In genomic region chr15:82985688-82986441, GRCh38 we compare ENCODE assay signal across 1 cellular context.
TF ChIP-seq lines count a peak whose summit lies in the region.

Gene RAMAC (plus strand): TSS chr15:82986210. CDS start chr15:82989019, 2,809 bp downstream.

TF ChIP-seq in HepG2, 621 proteins besides CTCF, POLR2A, EP300 and RAD21 (continued from another document and continues in another):
- TF ChIP-seq ZNF275 (CRISPR knock-in tag; IDR thresholded peaks at IDR 0.05; ENCODE audit: borderline replicate concordance) (0 out of 2 replicates have a peak, but pooled peaks have one; percentile 51), NR1H2 (CRISPR knock-in tag; IDR thresholded peaks at IDR 0.05; ENCODE audit: borderline replicate concordance, low read depth) (0 out of 2 replicates have a peak, but pooled peaks have one; percentile 85), MIXL1 (CRISPR knock-in tag; IDR thresholded peaks at IDR 0.05) (0 out of 2 replicates have a peak, but pooled peaks have one; percentile 35), HES4 (CRISPR knock-in tag; IDR thresholded peaks at IDR 0.05; ENCODE audit: borderline replicate concordance) (peak; percentile 76; the same call in 1 of the 2 replicates), SNAPC2 (CRISPR knock-in tag; IDR thresholded peaks at IDR 0.05) (peak; percentile 54; the same call in 1 of the 2 replicates), GFI1 (CRISPR knock-in tag; IDR thresholded peaks at IDR 0.05; ENCODE audit: borderline replicate concordance) (no peak; the same call in 1 of the 2 replicates), AHR (CRISPR knock-in tag; IDR thresholded peaks at IDR 0.05) (peak; percentile 91), TMF1 (CRISPR knock-in tag; IDR thresholded peaks at IDR 0.05; ENCODE audit: low read depth) (peak; percentile 91), MBNL3 (CRISPR knock-in tag; conservative IDR thresholded peaks at IDR 0.05) (0 out of 2 replicates have a peak, but pooled peaks have one; percentile 74), TFAP4 (IDR thresholded peaks at IDR 0.05; ENCODE audit: borderline replicate concordance, low read depth) (peak; percentile 93), ZNF776 (CRISPR knock-in tag; IDR thresholded peaks at IDR 0.05) (peak; percentile 95; the same call in 1 of the 2 replicates), MAF1 (CRISPR knock-in tag; IDR thresholded peaks at IDR 0.05; ENCODE audit: borderline replicate concordance) (no peak), CREB1 (IDR thresholded peaks at IDR 0.05) (no peak), CREB1 (CRISPR knock-in tag; IDR thresholded peaks at IDR 0.05) (no peak), EHMT2 (IDR thresholded peaks at IDR 0.05; ENCODE audit: borderline replicate concordance, low read depth, low read length) (peak; percentile 93), NFATC3 (CRISPR knock-in tag; IDR thresholded peaks at IDR 0.05) (0 out of 2 replicates have a peak, but pooled peaks have one; percentile 71), SNAPC4 (CRISPR knock-in tag; IDR thresholded peaks at IDR 0.05) (peak; percentile 73; the same call in 1 of the 2 replicates), CENPBD1 (CRISPR knock-in tag; IDR thresholded peaks at IDR 0.05; ENCODE audit: borderline replicate concordance, low read depth) (no peak), PAXIP1 (CRISPR knock-in tag; conservative IDR thresholded peaks at IDR 0.05) (peak; percentile 20; the same call in 1 of the 2 replicates), SMAD1 (CRISPR knock-in tag; IDR thresholded peaks at IDR 0.05; ENCODE audit: borderline replicate concordance, low read depth) (no peak), ASH2L (IDR thresholded peaks at IDR 0.05; ENCODE audit: insufficient read length, low read depth, low read length) (peak; percentile 83), ZNF792 (CRISPR knock-in tag; IDR thresholded peaks at IDR 0.05) (peak; percentile 81), ZNF224 (CRISPR knock-in tag; IDR thresholded peaks at IDR 0.05) (peak; percentile 97), ZNF17 (CRISPR knock-in tag; IDR thresholded peaks at IDR 0.05) (no peak), LBX2 (CRISPR knock-in tag; IDR thresholded peaks at IDR 0.05; ENCODE audit: borderline replicate concordance) (peak; percentile 93; the same call in 1 of the 2 replicates), KAT2B (IDR thresholded peaks at IDR 0.05; ENCODE audit: borderline replicate concordance, low read depth, low read length) (no peak), FLYWCH1 (CRISPR knock-in tag; IDR thresholded peaks at IDR 0.05) (peak; percentile 92; the same call in 1 of the 2 replicates), ARID5B (CRISPR knock-in tag; IDR thresholded peaks at IDR 0.05) (peak; percentile 40), ZNF766 (CRISPR knock-in tag; IDR thresholded peaks at IDR 0.05; ENCODE audit: borderline replicate concordance) (peak; percentile 79; the same call in 1 of the 2 replicates), ZNF570 (CRISPR knock-in tag; IDR thresholded peaks at IDR 0.05; ENCODE audit: borderline replicate concordance) (0 out of 2 replicates have a peak, but pooled peaks have one; percentile 85), CCDC6 (CRISPR knock-in tag; IDR thresholded peaks at IDR 0.05) (peak; percentile 80; the same call in 1 of the 2 replicates), ZNF558 (CRISPR knock-in tag; IDR thresholded peaks at IDR 0.05; ENCODE audit: borderline replicate concordance) (peak; percentile 76; the same call in 1 of the 2 replicates), E2F2 (CRISPR knock-in tag; IDR thresholded peaks at IDR 0.05; ENCODE audit: borderline replicate concordance) (no peak; the same call in 1 of the 2 replicates), KLF9 (CRISPR knock-in tag; IDR thresholded peaks at IDR 0.05; ENCODE audit: low read depth) (no peak; the same call in 1 of the 2 replicates), NFE2L1 (CRISPR knock-in tag; IDR thresholded peaks at IDR 0.05; ENCODE audit: borderline replicate concordance) (peak; percentile 67; the same call in 1 of the 2 replicates), HMGXB3 (CRISPR knock-in tag; IDR thresholded peaks at IDR 0.05; ENCODE audit: borderline replicate concordance) (0 out of 2 replicates have a peak, but pooled peaks have one; percentile 19)
